Comparison of ENCODE assay signal across 15 cellular contexts in the genomic region with DNA sequence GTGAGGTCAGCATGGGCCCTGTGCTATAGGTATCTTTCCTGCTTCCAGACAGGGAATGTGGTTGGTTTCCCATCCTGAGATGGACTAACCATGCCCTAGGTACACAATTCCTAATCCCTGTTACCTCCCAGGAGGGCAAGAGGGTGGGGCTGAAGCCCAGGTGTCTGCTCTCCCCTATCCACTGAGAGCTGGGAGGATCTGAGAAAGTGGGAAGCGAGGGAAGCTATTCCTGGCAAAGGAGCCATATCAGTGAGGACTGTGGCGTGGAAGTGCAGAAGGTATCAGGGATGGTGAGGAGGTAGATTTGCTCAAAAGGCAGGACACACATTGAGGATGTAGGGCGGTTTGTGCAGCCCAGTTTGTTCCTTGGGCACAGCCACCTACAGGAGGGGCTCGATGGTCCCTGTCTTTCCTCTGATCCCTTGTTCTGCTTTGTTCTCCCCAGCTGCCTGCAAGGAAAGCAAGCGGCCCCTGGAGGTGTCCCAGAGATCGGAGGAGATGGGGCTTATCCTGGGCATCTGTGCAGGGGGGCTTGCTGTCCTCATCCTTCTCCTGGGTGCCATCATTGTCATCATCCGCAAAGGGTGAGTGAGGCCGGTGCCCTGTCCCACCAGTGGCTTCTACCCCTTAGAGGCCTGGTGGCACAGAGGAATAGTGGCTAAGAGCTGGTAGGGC. TPM values are rescaled to one million over a fixed set of nuclear protein-coding genes. Genes with fewer than 3 reads are reported as not detected.
"Had no signal": no experiment of that assay in that cellular context is flagged by ENCODE, and none has a peak within 500 bp of the region (broad histone marks: within the 10 kb centered on the region; RNA-seq: fewer than 3 reads in every experiment).

No MANE protein-coding gene starts in this region.

- ATAC-seq: gastroesophageal sphincter had no signal

- H3K27ac Mint-ChIP-seq: activated naive CD8-positive, alpha-beta T cell treated with anti-CD3 and anti-CD28 coated beads, Interleukin-2, amount 10 ng/mL, durations not matched to agents 7 days and 5 days had no signal

- H3K9me3 Mint-ChIP-seq: activated naive CD8-positive, alpha-beta T cell treated with anti-CD3 and anti-CD28 coated beads, Interleukin-2, amount 10 ng/mL, durations not matched to agents 7 days and 5 days; immature natural killer cell; natural killer cell had no signal

- H3K27me3 ChIP-seq: colonic mucosa, suprapubic skin had no signal

- H3K9me3 ChIP-seq: colonic mucosa, gastroesophageal sphincter, suprapubic skin had no signal

- H3K27me3 Mint-ChIP-seq: activated naive CD8-positive, alpha-beta T cell treated with anti-CD3 and anti-CD28 coated beads, Interleukin-2, amount 10 ng/mL, durations not matched to agents 7 days and 5 days had no signal

- H3K36me3 ChIP-seq: colonic mucosa had no signal

- H3K4me1 ChIP-seq: colonic mucosa, suprapubic skin had no signal

- H3K27ac ChIP-seq: colonic mucosa, epithelial cell of prostate, suprapubic skin had no signal

- DNase-seq: activated CD4-positive, alpha-beta T cell treated with anti-CD3 and anti-CD28 coated beads, Interleukin-2, amount 50 U/mL, for 1 hour; activated CD4-positive, CD25-positive, alpha-beta regulatory T cell; activated naive CD8-positive, alpha-beta T cell treated with anti-CD3 and anti-CD28 coated beads, Interleukin-2, amount 10 ng/mL, durations not matched to agents 7 days and 5 days; activated T-cell treated with anti-CD3 and anti-CD28 coated beads, Interleukin-2, amount 50 U/mL, for 48 hours; anterior cingulate cortex; colonic mucosa; effector CD8-positive, alpha-beta T cell; immature natural killer cell; natural killer cell; stimulated activated naive CD4-positive, alpha-beta T cell treated with Interleukin-2 at 50 U/mL for 16 hours; T-helper 2 cell had no signal

- H3K36me3 Mint-ChIP-seq: activated naive CD8-positive, alpha-beta T cell treated with anti-CD3 and anti-CD28 coated beads, Interleukin-2, amount 10 ng/mL, durations not matched to agents 7 days and 5 days; immature natural killer cell; natural killer cell had no signal

- H3K4me3 ChIP-seq: colonic mucosa, lung, suprapubic skin had no signal

RNA-seq across cellular contexts. Expression of a gene that starts 48.1 kb away (rescaled TPM):
- polyA plus RNA-seq: immature natural killer cell had no signal
